1 cellular context compared by ENCODE assay signal in the genomic region with DNA sequence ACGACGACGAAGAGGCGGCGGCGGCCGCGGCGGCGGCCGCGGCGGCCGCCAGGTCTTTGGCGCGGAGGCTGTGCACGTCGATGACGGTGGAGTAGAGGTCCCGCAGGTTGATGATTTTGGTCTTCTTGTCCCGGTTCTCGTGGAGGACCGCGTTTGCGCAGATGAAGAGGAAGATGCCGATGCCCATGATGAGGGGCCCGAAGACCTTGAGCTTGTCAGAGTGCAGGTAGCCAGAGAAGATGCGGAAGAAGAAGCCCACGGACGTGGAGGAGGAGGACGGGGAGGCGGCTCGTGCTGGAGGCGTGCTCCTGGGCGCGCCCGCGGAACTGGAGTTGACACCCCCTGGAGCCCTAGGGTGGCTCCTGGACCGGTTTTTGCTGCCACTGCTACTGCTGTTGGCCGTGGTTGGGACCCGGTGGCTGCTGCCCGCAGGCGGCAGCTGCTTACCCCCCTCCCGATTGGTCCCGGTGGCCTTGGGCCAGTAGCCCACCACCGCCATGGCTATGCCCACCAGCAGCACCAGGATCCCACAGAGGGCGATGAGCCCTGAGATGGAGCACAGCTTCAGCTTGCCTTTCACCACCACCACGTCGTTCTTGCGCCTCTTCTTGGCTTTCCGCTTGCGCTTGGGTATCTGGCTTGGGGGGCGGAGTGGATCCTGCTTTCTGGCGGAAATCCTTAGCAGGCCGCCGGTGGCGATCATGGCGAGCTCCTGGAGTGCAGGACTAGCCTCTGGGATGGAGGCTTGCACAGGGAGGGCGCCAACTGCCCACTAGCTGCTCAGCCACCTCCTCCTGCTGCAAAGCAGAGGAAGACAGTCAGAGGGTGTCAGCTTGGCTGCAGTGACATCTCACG.
TF ChIP-seq lines count a peak whose summit lies in the region.

No MANE protein-coding gene starts in this region.

TF ChIP-seq in SK-N-SH, 30 proteins besides CTCF, POLR2A, EP300 and RAD21 (continued from another document):
- TF ChIP-seq JUND (IDR thresholded peaks at IDR 0.05) (no peak), ELF1 (IDR thresholded peaks at IDR 0.05) (no peak), FOXM1 (IDR thresholded peaks at IDR 0.05; ENCODE audit: low read depth) (no peak), FOXJ3 (CRISPR knock-in tag; IDR thresholded peaks at IDR 0.05) (no peak)
